Comparison of ENCODE assay signal across 27 cellular contexts in genomic region chr2:202842690-202843089, GRCh38. TPM values are rescaled to one million over a fixed set of nuclear protein-coding genes. Genes with fewer than 3 reads are reported as not detected.
DNase-seq lines count a peak whose midpoint lies in the region; ATAC-seq, FAIRE-seq and TF ChIP-seq lines count a peak whose summit lies in the region.
"Had no signal": no experiment of that assay in that cellular context is flagged by ENCODE, and none has a peak within 500 bp of the region (broad histone marks: within the 10 kb centered on the region; RNA-seq: fewer than 3 reads in every experiment).

No MANE protein-coding gene starts in this region.

- intact Hi-C loops in K562 (cut with micrococcal nuclease) = no loop called here

- no peaks in the 10 kb centered on the region for H3K79me2 ChIP-seq in K562 (ENCODE audit: control insufficient read depth, insufficient read depth, low read length)

- H3K9ac ChIP-seq in K562 (ENCODE audit: insufficient read depth in 1 of 2, low read depth in 2 of 2, low read length in 2 of 2) = no peak overlapping the region
- H3K9ac ChIP-seq: BLaER1 treated with 17β-estradiol and CSF1 and Interleukin-3, amounts not matched to agents 10 nM and 100 nM had no signal

- no peak for ATAC-seq in K562
- no peak for ATAC-seq in naive thymus-derived CD8-positive, alpha-beta T cell
- ATAC-seq in stimulated activated naive CD8-positive, alpha-beta T cell treated with anti-CD3 and anti-CD28 coated beads, Interleukin-15, Interleukin-2, amounts not matched to agents 100 U/mL and 50 U/mL, for 24 hours = no peak
- ATAC-seq: A549; CD8-positive, alpha-beta T cell; GM12878 had no signal

- H3K27ac ChIP-seq in HEK293 (ENCODE audit: extremely low read depth, low read depth, low read length) (no peak overlapping the region), K562 (ENCODE audit: extremely low read depth, low read depth, low read length) (no peak overlapping the region)
- H3K27ac ChIP-seq: A549; BLaER1 treated with 17β-estradiol and CSF1 and Interleukin-3, amounts not matched to agents 10 nM and 100 nM; C4-2B had no signal

- H3K9me3 ChIP-seq in HEK293 (ENCODE audit: control insufficient read depth, insufficient read depth, low read depth, low read length) = no peaks in the 10 kb centered on the region
- H3K9me3 ChIP-seq in K562 (replicated peaks; ENCODE audit: control insufficient read depth, insufficient read depth, low read depth, low read length) = 0 out of 2 replicates have a peak, but pooled peaks cover 2% of the 10 kb centered on the region

- no peak overlapping the region for H3K4me2 ChIP-seq in K562 (ENCODE audit: insufficient read depth, low read length)
- H3K4me2 ChIP-seq: A549; BLaER1 treated with 17β-estradiol and CSF1 and Interleukin-3, amounts not matched to agents 10 nM and 100 nM had no signal

- BruUV-seq in K562 (replicated peaks; lab: Mats Ljungman, UMichigan) = no TSS peak

- H3K4me1 ChIP-seq in HEK293 (ENCODE audit: control insufficient read depth, insufficient read depth, low read length) = no peaks in the 10 kb centered on the region
- no peaks in the 10 kb centered on the region for H3K4me1 ChIP-seq in K562 (replicated peaks in 1 of 2; ENCODE audit: control insufficient read depth in 2 of 2, insufficient read depth in 2 of 2, low read length in 2 of 2)
- H3K4me1 ChIP-seq: A549; BLaER1 treated with 17β-estradiol and CSF1 and Interleukin-3, amounts not matched to agents 10 nM and 100 nM had no signal

- in situ Hi-C loops in Caki2 (cut with HindIII; ENCODE audit: low pct_unique_long_range_greater_than_20kb, low sequenced_read_pairs) (no loop called here), K562 (cut with MboI) (no loop called here)

- H3K36me3 ChIP-seq in HEK293 (ENCODE audit: control insufficient read depth in 2 of 2, insufficient read depth in 1 of 2, low read length in 2 of 2) (no peaks in the 10 kb centered on the region), K562 (ENCODE audit: control insufficient read depth, insufficient read depth, low read length) (no peaks in the 10 kb centered on the region)

- no peak overlapping the region for H2AFZ ChIP-seq in K562 (ENCODE audit: low read depth, low read length)

- peaks cover 0 to 22% (median 11%) of the 10 kb centered on the region in 9 donors for H3K9me3 Mint-ChIP-seq in naive thymus-derived CD8-positive, alpha-beta T cell
- H3K9me3 Mint-ChIP-seq in chondrocyte (ENCODE audit: low read depth) = peaks cover 11% of the 10 kb centered on the region

- H4K20me1 ChIP-seq in K562 (replicated peaks; ENCODE audit: control insufficient read depth, insufficient read depth, low read length) = no peaks in the 10 kb centered on the region
- H4K20me1 ChIP-seq: BLaER1 treated with 17β-estradiol and CSF1 and Interleukin-3, amounts not matched to agents 10 nM and 100 nM had no signal

- H3K4me1 Mint-ChIP-seq in naive thymus-derived CD8-positive, alpha-beta T cell = no peaks in the 10 kb centered on the region
- no peaks in the 10 kb centered on the region for H3K4me1 Mint-ChIP-seq in chondrocyte (ENCODE audit: low read depth)
- H3K4me1 Mint-ChIP-seq: B cell had no signal

- TF ChIP-seq RAD21 in K562 (CRISPR knock-in tag; conservative IDR thresholded peaks at IDR 0.05 in 1 of 2, IDR thresholded peaks at IDR 0.05 in 1 of 2) = no peak

- peaks cover 8 to 19% (median 12%) of the 10 kb centered on the region in 3 donors for H3K36me3 Mint-ChIP-seq in naive thymus-derived CD8-positive, alpha-beta T cell
- H3K36me3 Mint-ChIP-seq in chondrocyte (ENCODE audit: low read depth) = peaks cover 5% of the 10 kb centered on the region

- POLR2A ChIA-PET in HEK293 (lab: Yijun Ruan, JAX) (interaction anchor here (0.6 kb wide), 2 partner anchors 131 to 172 kb away, joined by 3 to 5 read pairs; partner anchors contain the start of gene NBEAL1), K562 (lab: Yijun Ruan, JAX) (no interaction called here)
- POLR2A ChIA-PET in naive thymus-derived CD8-positive, alpha-beta T cell (lab: Charles Lee) = interaction anchor here (1.2 kb wide), 1 partner anchor 208 kb away, joined by 3 read pairs; the partner anchor contains the start of gene FAM117B

- no peaks in the 10 kb centered on the region for H3K27me3 Mint-ChIP-seq in naive thymus-derived CD8-positive, alpha-beta T cell
- no peaks in the 10 kb centered on the region for H3K27me3 Mint-ChIP-seq in chondrocyte (ENCODE audit: low read depth)
- H3K27me3 Mint-ChIP-seq: B cell; CD4-positive, alpha-beta T cell had no signal

- H3K4me3 Mint-ChIP-seq in naive thymus-derived CD8-positive, alpha-beta T cell = no peak overlapping the region
- H3K4me3 Mint-ChIP-seq in chondrocyte (ENCODE audit: unreplicated experiment) = no peak overlapping the region
- H3K4me3 Mint-ChIP-seq: B cell; CD4-positive, alpha-beta T cell; CD8-positive, alpha-beta T cell had no signal

- H3K27me3 ChIP-seq in K562 (ENCODE audit: control insufficient read depth in 2 of 2, insufficient read depth in 2 of 2, low read length in 2 of 2) = no peaks in the 10 kb centered on the region
- H3K27me3 ChIP-seq: BLaER1 treated with 17β-estradiol and CSF1 and Interleukin-3, amounts not matched to agents 10 nM and 100 nM had no signal

- no peak overlapping the region for H3K4me3 ChIP-seq in HEK293 (ENCODE audit: low read depth, low read length)
- no peak overlapping the region for H3K4me3 ChIP-seq in K562
- H3K4me3 ChIP-seq: A549, GM12878 had no signal

- no peak overlapping the region for H3K27ac Mint-ChIP-seq in naive thymus-derived CD8-positive, alpha-beta T cell
- H3K27ac Mint-ChIP-seq in chondrocyte (ENCODE audit: unreplicated experiment) = no peak overlapping the region
- H3K27ac Mint-ChIP-seq: B cell; CD4-positive, alpha-beta T cell; CD8-positive, alpha-beta T cell had no signal

- TF ChIP-seq POLR2A in K562 (conservative IDR thresholded peaks at IDR 0.05) = no peak

- no peaks in the 10 kb centered on the region for H3K9me1 ChIP-seq in K562 (ENCODE audit: control insufficient read depth, insufficient read depth, low read length)

- no peak for TF ChIP-seq EP300 in K562 (IDR thresholded peaks at IDR 0.05; ENCODE audit: low read length)

- FAIRE-seq in A204.1 (lab: Jason Lieb, UNC) = peak; percentile 30
- FAIRE-seq in K562 (lab: Jason Lieb, UNC) = no peak
- FAIRE-seq: A549, GM12878, GM12892, GM18507 had no signal

- TF ChIP-seq CTCF in HEK293 (tag by site-specific recombination; IDR thresholded peaks at IDR 0.05) = no peak
- no peak for TF ChIP-seq CTCF in K562 (IDR thresholded peaks at IDR 0.05 in 2 of 3, conservative IDR thresholded peaks at IDR 0.05 in 1 of 3; ENCODE audit: insufficient read depth in 2 of 3, low read depth in 1 of 3, low read length in 3 of 3)
- TF ChIP-seq CTCF in chondrocyte (IDR thresholded peaks at IDR 0.05) = no peak

- peak; percentile 3 for DNase-seq in Caki2 (ENCODE audit: low read depth)
- no peak for DNase-seq in K562 (ENCODE audit: extremely low read depth in 1 of 4, low spot score in 3 of 4)
- no peak for DNase-seq in naive thymus-derived CD8-positive, alpha-beta T cell
- DNase-seq in stimulated activated naive CD8-positive, alpha-beta T cell treated with anti-CD3 and anti-CD28 coated beads, Interleukin-15, Interleukin-2, amounts not matched to agents 100 U/mL and 50 U/mL, for 24 hours = no peak
- DNase-seq in chondrocyte (ENCODE audit: low spot score) = no peak
- DNase-seq in NCI-H345 treated with DMSO at 0.1 percent for 48 hours (lab: John Stamatoyannopoulos, UW; ENCODE audit: unreplicated experiment) = no peak
- DNase-seq: 8988T; AML-193; Caco-2; CD4-positive, alpha-beta T cell; CD8-positive, alpha-beta T cell; DMS 273 treated with DMSO at 0.1 percent for 48 hours; DMS153; DMS53; DMS79; DND-41; EL; GDM1 had no signal

- CTCF ChIA-PET in HEK293 (lab: Yijun Ruan, JAX) (interaction anchor here (1.2 to 1.5 kb wide), 3 partner anchors 10 to 28 kb away, joined by 3 to 7 read pairs (median 4); no protein-coding TSS in a partner anchor), K562 (lab: Yijun Ruan, JAX; ENCODE audit: low intra/inter-chr PET ratio) (no interaction called here)

TF ChIP-seq in HEK293, 187 proteins besides CTCF, POLR2A, EP300 and RAD21:
- peak; percentile 84 for TF ChIP-seq SETDB1 (IDR thresholded peaks at IDR 0.05; ENCODE audit: insufficient read length, low read length)
- TF ChIP-seq YY1 (tag by site-specific recombination; IDR thresholded peaks at IDR 0.05) = no peak

TF ChIP-seq in K562, 482 proteins besides CTCF, POLR2A, EP300 and RAD21 (continues in another document):
- TF ChIP-seq ZNF280B (CRISPR knock-in tag; IDR thresholded peaks at IDR 0.05) = 0 out of 2 replicates have a peak, but pooled peaks have one; percentile 26

RNA-seq across cellular contexts. Expression of gene ICA1L, which starts 28.9 kb away (rescaled TPM):
- total RNA-seq in Caki2 (2014; rRNA removed; shearing (Covaris generic); ENCODE audit: low replicate concordance) = 3.4 and 11.0 TPM in 2 replicates
- total RNA-seq in K562 (2011; cell fraction: chromatin; rRNA removed; ENCODE audit: low replicate concordance) = 2.6 and 7.1 TPM in 2 replicates
- total RNA-seq in K562 (2011; cell fraction: nucleolus; rRNA removed) = 1.3 and 2.2 TPM in 2 replicates
- total RNA-seq in K562 (2011; cell fraction: nucleoplasm; rRNA removed) = 3.2 and 6.0 TPM in 2 replicates
- total RNA-seq in K562 (2014; rRNA removed) (1.1 and 1.7 TPM in 2 replicates), K562 (2014; rRNA removed; fragmentation: Illumina TruSeq; extraction: Trizol) (1.3 and 1.8 TPM in 2 replicates), K562 (2015; rRNA removed; fragmentation: Illumina TruSeq; extraction: Trizol) (1.1 and 2.0 TPM in 2 replicates), K562 (2021) (0.74 and 1.4 TPM in 2 replicates), chondrocyte (4.9 to 6.6 TPM (median 6.6 TPM) in 3 replicates)
- polyA plus RNA-seq in K562 (2011; rRNA removed) (1.2 and 1.6 TPM in 2 replicates), K562 (2014; fragmentation: Illumina TruSeq; extraction: Trizol) (1.1 TPM in 2 replicates), K562 (2014; fragmentation: Nextera tagmentation; extraction: Ambion mirVana) (under 1 TPM; 0.57 to 0.62 TPM), K562 (2014; rRNA removed) (0.86 and 1.7 TPM in 2 replicates)
- 0.33 and 0.50 TPM in 2 replicates for polyA plus RNA-seq in K562 (2011; cell fraction: cytosol; rRNA removed)
- 1.2 TPM in 2 replicates for polyA plus RNA-seq in K562 (2011; cell fraction: nucleus; rRNA removed)
- 0.92 and 0.96 TPM in 2 replicates for polyA plus RNA-seq in K562 (2012)
- polyA minus RNA-seq in K562 (2011; rRNA and poly(A)+ RNA removed) = 1.6 and 2.1 TPM in 2 replicates
- polyA minus RNA-seq in K562 (2011; cell fraction: cytosol; rRNA and poly(A)+ RNA removed) = 1.4 and 1.8 TPM in 2 replicates
- 1.8 and 2.4 TPM in 2 replicates for polyA minus RNA-seq in K562 (2011; cell fraction: nucleus; rRNA and poly(A)+ RNA removed)
- 1 to 10 TPM; 2.8 to 4.7 TPM for total RNA-seq in naive thymus-derived CD8-positive, alpha-beta T cell
- 1 to 10 TPM; 3.5 to 4.1 (median 3.6) TPM for polyA plus RNA-seq in naive thymus-derived CD8-positive, alpha-beta T cell
